ENCODE assay signal across 17 cellular contexts in the genomic region with DNA sequence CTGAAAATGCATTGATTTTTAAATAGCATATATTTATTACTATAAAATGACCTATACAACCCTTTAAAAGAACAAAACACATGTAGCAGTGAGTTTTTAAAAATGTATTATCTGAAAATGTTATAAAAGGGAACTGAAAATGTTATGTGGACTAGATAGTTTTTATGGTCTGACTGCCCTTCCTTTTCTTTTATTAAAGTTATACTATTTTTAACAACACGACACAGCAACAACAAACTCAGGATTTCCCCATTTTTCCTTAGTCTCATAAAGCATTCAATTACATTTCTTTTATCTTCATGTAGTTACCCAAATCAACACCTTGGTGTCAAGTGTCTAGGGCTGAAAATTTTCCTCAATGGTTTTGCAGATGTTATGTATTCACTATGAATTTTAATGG.
A peak's percentile ranks its signal among the peaks of the same experiment; 100 is the strongest.
DNase-seq lines count a peak whose midpoint lies in the region; ATAC-seq, FAIRE-seq and TF ChIP-seq lines count a peak whose summit lies in the region.
"Had no signal": no experiment of that assay in that cellular context is flagged by ENCODE, and none has a peak within 500 bp of the region (broad histone marks: within the 10 kb centered on the region; RNA-seq: fewer than 3 reads in every experiment).

No MANE protein-coding gene starts in this region.

- TF ChIP-seq CTCF in MM.1S (IDR thresholded peaks at IDR 0.05; ENCODE audit: low read length) (no peak), neural cell (IDR thresholded peaks at IDR 0.05; ENCODE audit: poor library complexity, severe bottlenecking) (no peak), RWPE1 (conservative IDR thresholded peaks at IDR 0.05; ENCODE audit: low read depth) (no peak)

- H3K4me1 ChIP-seq in MM.1S (ENCODE audit: low read length) = peaks cover 21% of the 10 kb centered on the region

- H3K27ac ChIP-seq in MM.1S (ENCODE audit: low read length) (peak overlapping the region; percentile 52; the same call in 1 of the 2 replicates), neural cell (ENCODE audit: low read length) (no peak overlapping the region), RWPE1 (no peak overlapping the region)
- H3K27ac ChIP-seq: GM23248 had no signal

- H2AFZ ChIP-seq in MM.1S (ENCODE audit: low read length) (no peak overlapping the region), neural cell (ENCODE audit: low read depth, low read length) (no peak overlapping the region)
- H2AFZ ChIP-seq: GM23248 had no signal

- no peaks in the 10 kb centered on the region for H3K36me3 Mint-ChIP-seq in activated naive CD4-positive, alpha-beta T cell treated with anti-CD3 and anti-CD28 coated beads, Interleukin-2, amount 50 U/mL, for 72 hours

- no peaks in the 10 kb centered on the region for H3K79me2 ChIP-seq in MM.1S (ENCODE audit: low read length)
- no peaks in the 10 kb centered on the region for H3K79me2 ChIP-seq in neural cell (replicated peaks; ENCODE audit: insufficient read depth, low read length)

- DNase-seq in GM12891 (ENCODE audit: insufficient read length, low spot score) = no peak
- DNase-seq in MM.1S = peak; percentile 19
- DNase-seq in RWPE1 (ENCODE audit: low spot score) = no peak
- no peak for DNase-seq in activated naive CD4-positive, alpha-beta T cell treated with anti-CD3 and anti-CD28 coated beads, Interleukin-2, amount 50 U/mL, for 72 hours (ENCODE audit: low spot score in 2 of 2)
- DNase-seq: Calu3; CD4-positive, alpha-beta T cell; GM23248; HCEC 1CT; NCI-H1092; NCI-H146; NCI-H2081; SHP77 treated with DMSO at 0.1 percent for 48 hours had no signal

- no peaks in the 10 kb centered on the region for H4K20me1 ChIP-seq in MM.1S (ENCODE audit: insufficient read depth, low read length)
- H4K20me1 ChIP-seq in neural cell (ENCODE audit: insufficient read depth) = no peaks in the 10 kb centered on the region

- H3K27me3 ChIP-seq in MM.1S (replicated peaks; ENCODE audit: insufficient read depth, low read length) (no peaks in the 10 kb centered on the region), neural cell (ENCODE audit: insufficient read depth, low read depth, low read length) (no peaks in the 10 kb centered on the region)

- peak; percentile 66 for ATAC-seq in GM19351 (IDR thresholded peaks at IDR 0.05; ENCODE audit: unreplicated experiment)
- no peak for ATAC-seq in GM18498 (IDR thresholded peaks at IDR 0.05; ENCODE audit: unreplicated experiment)
- no peak for ATAC-seq in activated naive CD4-positive, alpha-beta T cell treated with anti-CD3 and anti-CD28 coated beads, Interleukin-2, amount 50 U/mL, for 72 hours
- ATAC-seq: K562 had no signal

- H3K9me2 ChIP-seq in MM.1S (replicated peaks; ENCODE audit: insufficient read depth, low read length) (no peaks in the 10 kb centered on the region), neural cell (ENCODE audit: insufficient read depth, low read length) (no peaks in the 10 kb centered on the region)

- CTCF ChIA-PET in RWPE1 (lab: Yijun Ruan, JAX) = no interaction called here

- TF ChIP-seq POLR2A in GM12891 (IDR thresholded peaks at IDR 0.05; ENCODE audit: low read depth, low read length) = no peak

- H3K4me3 ChIP-seq in MM.1S (ENCODE audit: low read length) (peak overlapping the region; percentile 9; the same call in 1 of the 2 replicates), neural cell (ENCODE audit: low read length) (no peak overlapping the region)
- H3K4me3 ChIP-seq: GM23248, K562 had no signal

- no peaks in the 10 kb centered on the region for H3K9me3 Mint-ChIP-seq in activated naive CD4-positive, alpha-beta T cell treated with anti-CD3 and anti-CD28 coated beads, Interleukin-2, amount 50 U/mL, for 72 hours
- H3K9me3 Mint-ChIP-seq: CD4-positive, alpha-beta T cell had no signal

- peak overlapping the region in 1 of 2 donors; percentile 26 for H3K27ac Mint-ChIP-seq in activated naive CD4-positive, alpha-beta T cell treated with anti-CD3 and anti-CD28 coated beads, Interleukin-2, amount 50 U/mL, for 72 hours
- H3K27ac Mint-ChIP-seq: CD4-positive, alpha-beta T cell had no signal

- no peak for FAIRE-seq in GM12891 (lab: Jason Lieb, UNC)
- FAIRE-seq: K562, RCC 7860 had no signal

- no peaks in the 10 kb centered on the region for H3K9me3 ChIP-seq in MM.1S (replicated peaks; ENCODE audit: insufficient read depth, low read length)
- H3K9me3 ChIP-seq in neural cell (ENCODE audit: low read length) = no peaks in the 10 kb centered on the region

- H3K9ac ChIP-seq in MM.1S (ENCODE audit: low read length) (no peak overlapping the region), neural cell (ENCODE audit: low read length) (no peak overlapping the region)
- H3K9ac ChIP-seq: GM23248 had no signal

- H3K36me3 ChIP-seq in MM.1S (replicated peaks; ENCODE audit: insufficient read depth, low read length) (no peaks in the 10 kb centered on the region), neural cell (ENCODE audit: insufficient read depth, low read length) (no peaks in the 10 kb centered on the region)

- H3F3A ChIP-seq in MM.1S (ENCODE audit: insufficient read depth, low read length) (peaks cover 4% of the 10 kb centered on the region; the same call in 1 of the 2 replicates), neural cell (ENCODE audit: insufficient read depth, low read length, poor library complexity, severe bottlenecking) (no peaks in the 10 kb centered on the region)

- peak overlapping the region; percentile 9; the same call in 1 of the 2 replicates for H3K4me2 ChIP-seq in MM.1S (ENCODE audit: low read depth, low read length)
- H3K4me2 ChIP-seq in neural cell (ENCODE audit: low read length) = peak overlapping the region; percentile 16

- no peak for TF ChIP-seq RAD21 in neural cell (conservative IDR thresholded peaks at IDR 0.05)

- TF ChIP-seq EP300 in neural cell (conservative IDR thresholded peaks at IDR 0.05; ENCODE audit: poor library complexity, severe bottlenecking) = no peak

- POLR2A ChIA-PET in RWPE1 (lab: Yijun Ruan, JAX; ENCODE audit: low non-redundant PET) = no interaction called here

TF ChIP-seq in GM12891, 5 proteins besides CTCF, POLR2A, EP300 and RAD21:
- no peak for TF ChIP-seq POLR2AphosphoS5 (IDR thresholded peaks at IDR 0.05; ENCODE audit: low read depth, low read length)
- no peak for TF ChIP-seq PAX5 (IDR thresholded peaks at IDR 0.05; ENCODE audit: insufficient read depth, low read length, severe bottlenecking)
- no peak for TF ChIP-seq TAF1 (IDR thresholded peaks at IDR 0.05; ENCODE audit: low read depth, low read length)
- no peak for TF ChIP-seq POU2F2 (IDR thresholded peaks at IDR 0.05; ENCODE audit: low read depth, low read length)
- TF ChIP-seq SPI1 (IDR thresholded peaks at IDR 0.05; ENCODE audit: low read depth, low read length) = peak; percentile 41; the same call in 1 of the 2 replicates
TF ChIP-seq in GM12891: peak in this region for 1.

TF ChIP-seq in neural cell, 6 proteins besides CTCF, POLR2A, EP300 and RAD21:
- TF ChIP-seq EZH2 (IDR thresholded peaks at IDR 0.05; ENCODE audit: borderline replicate concordance, insufficient read depth, low read length, poor library complexity, severe bottlenecking) = no peak
- TF ChIP-seq, protein P1, sequence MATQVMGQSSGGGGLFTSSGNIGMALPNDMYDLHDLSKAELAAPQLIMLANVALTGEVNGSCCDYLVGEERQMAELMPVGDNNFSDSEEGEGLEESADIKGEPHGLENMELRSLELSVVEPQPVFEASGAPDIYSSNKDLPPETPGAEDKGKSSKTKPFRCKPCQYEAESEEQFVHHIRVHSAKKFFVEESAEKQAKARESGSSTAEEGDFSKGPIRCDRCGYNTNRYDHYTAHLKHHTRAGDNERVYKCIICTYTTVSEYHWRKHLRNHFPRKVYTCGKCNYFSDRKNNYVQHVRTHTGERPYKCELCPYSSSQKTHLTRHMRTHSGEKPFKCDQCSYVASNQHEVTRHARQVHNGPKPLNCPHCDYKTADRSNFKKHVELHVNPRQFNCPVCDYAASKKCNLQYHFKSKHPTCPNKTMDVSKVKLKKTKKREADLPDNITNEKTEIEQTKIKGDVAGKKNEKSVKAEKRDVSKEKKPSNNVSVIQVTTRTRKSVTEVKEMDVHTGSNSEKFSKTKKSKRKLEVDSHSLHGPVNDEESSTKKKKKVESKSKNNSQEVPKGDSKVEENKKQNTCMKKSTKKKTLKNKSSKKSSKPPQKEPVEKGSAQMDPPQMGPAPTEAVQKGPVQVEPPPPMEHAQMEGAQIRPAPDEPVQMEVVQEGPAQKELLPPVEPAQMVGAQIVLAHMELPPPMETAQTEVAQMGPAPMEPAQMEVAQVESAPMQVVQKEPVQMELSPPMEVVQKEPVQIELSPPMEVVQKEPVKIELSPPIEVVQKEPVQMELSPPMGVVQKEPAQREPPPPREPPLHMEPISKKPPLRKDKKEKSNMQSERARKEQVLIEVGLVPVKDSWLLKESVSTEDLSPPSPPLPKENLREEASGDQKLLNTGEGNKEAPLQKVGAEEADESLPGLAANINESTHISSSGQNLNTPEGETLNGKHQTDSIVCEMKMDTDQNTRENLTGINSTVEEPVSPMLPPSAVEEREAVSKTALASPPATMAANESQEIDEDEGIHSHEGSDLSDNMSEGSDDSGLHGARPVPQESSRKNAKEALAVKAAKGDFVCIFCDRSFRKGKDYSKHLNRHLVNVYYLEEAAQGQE (IDR thresholded peaks at IDR 0.05; ENCODE audit: borderline replicate concordance) = no peak
- TF ChIP-seq POLR2AphosphoS5 (IDR thresholded peaks at IDR 0.05) = no peak
- no peak for TF ChIP-seq TAF1 (IDR thresholded peaks at IDR 0.05; ENCODE audit: low read depth)
- TF ChIP-seq MXI1 (conservative IDR thresholded peaks at IDR 0.05; ENCODE audit: poor library complexity, severe bottlenecking) = no peak
- TF ChIP-seq SMC3 (conservative IDR thresholded peaks at IDR 0.05; ENCODE audit: poor library complexity) = no peak
